ENCODE assay signal across 17 cellular contexts in the genomic region with DNA sequence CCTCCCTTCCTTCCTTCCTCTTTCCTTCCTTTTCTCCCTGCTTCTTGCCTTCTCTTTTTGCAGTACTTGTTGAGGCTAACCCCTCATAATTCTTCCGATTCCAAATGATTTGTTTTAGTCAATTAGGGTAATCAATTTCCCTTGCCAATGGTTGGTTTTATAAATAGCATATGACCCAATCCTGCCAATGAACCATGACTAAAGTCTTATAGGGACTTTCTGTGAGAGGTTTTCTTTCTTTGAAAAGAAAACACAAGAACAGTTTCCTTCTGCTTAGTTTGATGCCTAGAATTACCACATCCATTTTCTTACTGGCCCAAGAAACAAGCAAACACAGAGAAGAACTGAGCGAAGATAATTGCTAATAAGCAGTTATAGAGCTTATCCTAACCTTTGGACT.
DNase-seq lines count a peak whose midpoint lies in the region; ATAC-seq and TF ChIP-seq lines count a peak whose summit lies in the region.
"Had no signal": no experiment of that assay in that cellular context is flagged by ENCODE, and none has a peak within 500 bp of the region (broad histone marks: within the 10 kb centered on the region; RNA-seq: fewer than 3 reads in every experiment).

No MANE protein-coding gene starts in this region.

- no peak overlapping the region for H3K4me3 ChIP-seq in BLaER1
- H3K4me3 ChIP-seq in smooth muscle cell: no peak overlapping the region
- H3K4me3 ChIP-seq: breast epithelium, gastroesophageal sphincter, left ventricle myocardium inferior, Peyer's patch had no signal

- H3K9ac ChIP-seq in BLaER1 (no peak overlapping the region), smooth muscle cell (ENCODE audit: low read depth) (no peak overlapping the region)

- TF ChIP-seq CTCF in GM10266 (IDR thresholded peaks at IDR 0.05; ENCODE audit: control insufficient read depth, insufficient read depth, low read depth, missing control alignments) (no peak), smooth muscle cell (IDR thresholded peaks at IDR 0.05; ENCODE audit: borderline replicate concordance, insufficient read depth, poor library complexity, severe bottlenecking) (no peak)

- H3K4me1 ChIP-seq in BLaER1: peaks cover 10% of the 10 kb centered on the region
- no peaks in the 10 kb centered on the region for H3K4me1 ChIP-seq in smooth muscle cell (ENCODE audit: low read depth)
- H3K4me1 ChIP-seq: breast epithelium, gastroesophageal sphincter, left ventricle myocardium inferior, Peyer's patch had no signal

- no peaks in the 10 kb centered on the region for H3F3A ChIP-seq in smooth muscle cell (ENCODE audit: low read depth)

- H3K4me3 Mint-ChIP-seq in T-helper 1 cell treated with Interleukin-12 subunit alpha and Interleukin-12 subunit beta and Interleukin-4 antibody, amounts not matched to agents 30 μg/mL and 1 μg/mL, for 36 hours: peak overlapping the region; percentile 65
- peak overlapping the region; percentile 5 to 23 for H3K4me3 Mint-ChIP-seq in effector memory CD8-positive, alpha-beta T cell

- 91% methylated on average over 2 of the region's 2 CpGs for WGBS in smooth muscle cell (ENCODE audit: low lambda C conversion rate)

- H3K27ac ChIP-seq in BLaER1 (no peak overlapping the region), smooth muscle cell (ENCODE audit: low read depth) (no peak overlapping the region)
- H3K27ac ChIP-seq: breast epithelium, gastroesophageal sphincter, left ventricle myocardium inferior, Peyer's patch had no signal

- no peak for ATAC-seq in effector memory CD8-positive, alpha-beta T cell (replicated peaks)
- no peak for ATAC-seq in HG03045 (IDR thresholded peaks at IDR 0.05; ENCODE audit: unreplicated experiment)
- no peak for ATAC-seq in GM21717 (IDR thresholded peaks at IDR 0.05; ENCODE audit: unreplicated experiment)
- ATAC-seq: gastroesophageal sphincter had no signal

- peaks cover 32% of the 10 kb centered on the region for H3K36me3 Mint-ChIP-seq in T-helper 1 cell treated with Interleukin-12 subunit alpha and Interleukin-12 subunit beta and Interleukin-4 antibody, amounts not matched to agents 30 μg/mL and 1 μg/mL, for 36 hours (ENCODE audit: low read depth)
- H3K36me3 Mint-ChIP-seq in effector memory CD8-positive, alpha-beta T cell (ENCODE audit: insufficient read depth): peaks cover 3% of the 10 kb centered on the region

- H4K20me1 ChIP-seq in BLaER1: no peaks in the 10 kb centered on the region
- no peaks in the 10 kb centered on the region for H4K20me1 ChIP-seq in smooth muscle cell (ENCODE audit: low read depth)

- H2AFZ ChIP-seq in smooth muscle cell (ENCODE audit: low read depth): no peak overlapping the region

- DNase-seq in GM10266 (ENCODE audit: extremely low spot score): peak; percentile 10
- DNase-seq in effector memory CD8-positive, alpha-beta T cell: no peak
- no peak for DNase-seq in smooth muscle cell (lab: John Stamatoyannopoulos, UW; ENCODE audit: unreplicated experiment)
- DNase-seq in globus pallidus (ENCODE audit: low spot score): no peak
- DNase-seq: activated CD8-positive, alpha-beta memory T cell treated with anti-CD3 and anti-CD28 coated beads for 24 hours; dermis blood vessel endothelial cell; HCEC 1CT; left ventricle myocardium inferior; NCI-H2171; NCI-H82; Peyer's patch had no signal

- no peaks in the 10 kb centered on the region for H3K79me2 ChIP-seq in smooth muscle cell (ENCODE audit: low read depth)

- peak overlapping the region; percentile 96 for H3K27ac Mint-ChIP-seq in T-helper 1 cell treated with Interleukin-12 subunit alpha and Interleukin-12 subunit beta and Interleukin-4 antibody, amounts not matched to agents 30 μg/mL and 1 μg/mL, for 36 hours
- H3K27ac Mint-ChIP-seq in effector memory CD8-positive, alpha-beta T cell: peak overlapping the region; percentile 22 to 84

- peaks cover 60% of the 10 kb centered on the region for H3K4me1 Mint-ChIP-seq in T-helper 1 cell treated with Interleukin-12 subunit alpha and Interleukin-12 subunit beta and Interleukin-4 antibody, amounts not matched to agents 30 μg/mL and 1 μg/mL, for 36 hours (ENCODE audit: low read depth)
- H3K4me1 Mint-ChIP-seq in effector memory CD8-positive, alpha-beta T cell (ENCODE audit: low read depth in 2 of 2): peaks cover 37 to 48% of the 10 kb centered on the region in 2 donors

- H3K9me3 Mint-ChIP-seq in T-helper 1 cell treated with Interleukin-12 subunit alpha and Interleukin-12 subunit beta and Interleukin-4 antibody, amounts not matched to agents 30 μg/mL and 1 μg/mL, for 36 hours: peaks cover 25% of the 10 kb centered on the region
- peaks cover 0 to 10% of the 10 kb centered on the region in 2 donors for H3K9me3 Mint-ChIP-seq in effector memory CD8-positive, alpha-beta T cell

- H3K27me3 ChIP-seq in BLaER1 (no peaks in the 10 kb centered on the region), smooth muscle cell (ENCODE audit: low read depth) (no peaks in the 10 kb centered on the region)
- H3K27me3 ChIP-seq: breast epithelium, gastroesophageal sphincter, Peyer's patch had no signal

- H3K9me3 ChIP-seq in BLaER1: no peaks in the 10 kb centered on the region
- no peaks in the 10 kb centered on the region for H3K9me3 ChIP-seq in smooth muscle cell (replicated peaks; ENCODE audit: low read depth)
- H3K9me3 ChIP-seq: breast epithelium, gastroesophageal sphincter, left ventricle myocardium inferior, Peyer's patch had no signal

- no peaks in the 10 kb centered on the region for H3K36me3 ChIP-seq in BLaER1
- H3K36me3 ChIP-seq in smooth muscle cell (ENCODE audit: low read depth): no peaks in the 10 kb centered on the region
- H3K36me3 ChIP-seq: breast epithelium, gastroesophageal sphincter, left ventricle myocardium inferior, Peyer's patch had no signal

- no peaks in the 10 kb centered on the region for H3K27me3 Mint-ChIP-seq in T-helper 1 cell treated with Interleukin-12 subunit alpha and Interleukin-12 subunit beta and Interleukin-4 antibody, amounts not matched to agents 30 μg/mL and 1 μg/mL, for 36 hours (ENCODE audit: low read depth)
- no peaks in the 10 kb centered on the region for H3K27me3 Mint-ChIP-seq in effector memory CD8-positive, alpha-beta T cell

- H3K4me2 ChIP-seq in BLaER1 (peak overlapping the region; percentile 33), smooth muscle cell (no peak overlapping the region)
